Comparison of ENCODE assay signal across 12 cellular contexts in the genomic region with DNA sequence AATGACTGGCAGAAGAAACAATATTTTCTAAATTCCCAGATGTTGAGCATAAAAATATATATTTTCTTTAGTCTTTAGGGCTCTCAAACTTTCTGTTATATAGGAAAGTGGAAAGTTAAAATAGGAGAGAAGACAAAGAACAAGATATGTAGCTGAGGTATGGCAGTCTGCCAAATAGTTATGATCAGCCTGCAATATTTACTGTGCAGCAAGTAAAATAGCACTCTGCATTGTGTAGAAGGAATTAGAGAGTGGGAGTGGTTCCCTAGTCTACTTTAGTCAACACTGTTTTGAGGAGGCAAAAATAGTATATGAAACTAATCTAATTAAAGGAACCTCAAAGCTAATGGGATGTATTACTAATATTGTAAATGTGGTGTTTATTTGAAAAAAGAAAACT.
DNase-seq lines count a peak whose midpoint lies in the region; ATAC-seq, FAIRE-seq and TF ChIP-seq lines count a peak whose summit lies in the region.
"Had no signal": no experiment of that assay in that cellular context is flagged by ENCODE, and none has a peak within 500 bp of the region (broad histone marks: within the 10 kb centered on the region; RNA-seq: fewer than 3 reads in every experiment).

No MANE protein-coding gene starts in this region.

- DNase-seq in DMS153 treated with DMSO at 0.1 percent for 48 hours (lab: John Stamatoyannopoulos, UW; ENCODE audit: unreplicated experiment) = peak; percentile 35
- DNase-seq in LoVo (ENCODE audit: low spot score) = peak; percentile 18
- no peak for DNase-seq in RWPE2 (ENCODE audit: low spot score)
- DNase-seq in fibroblast of the aortic adventitia (ENCODE audit: low read depth) = peak; percentile 47
- DNase-seq in amygdala (lab: John Stamatoyannopoulos, UW) = no peak
- DNase-seq in esophagus squamous epithelium (lab: John Stamatoyannopoulos, UW) = no peak
- DNase-seq in frontal cortex (ENCODE audit: low spot score in 2 of 2) = no peak
- DNase-seq: lower lobe of right lung, NCI-H524 treated with DMSO at 0.1 percent for 48 hours, stomach had no signal

- H3K27me3 ChIP-seq in RWPE2 (ENCODE audit: insufficient read depth, poor library complexity, severe bottlenecking) (no peaks in the 10 kb centered on the region), esophagus squamous epithelium (no peaks in the 10 kb centered on the region)
- H3K27me3 ChIP-seq: stomach had no signal

- H3K9me3 ChIP-seq in RWPE2 (ENCODE audit: severe bottlenecking) = no peaks in the 10 kb centered on the region
- H3K9me3 ChIP-seq in esophagus squamous epithelium = no peaks in the 10 kb centered on the region
- H3K9me3 ChIP-seq: lower lobe of right lung, stomach had no signal

- H3K36me3 ChIP-seq in RWPE2 (ENCODE audit: low read depth) (no peaks in the 10 kb centered on the region), esophagus squamous epithelium (no peaks in the 10 kb centered on the region)
- H3K36me3 ChIP-seq: lower lobe of right lung, stomach had no signal

- no peak overlapping the region for H3K4me3 ChIP-seq in RWPE2 (ENCODE audit: severe bottlenecking)
- no peak overlapping the region for H3K4me3 ChIP-seq in fibroblast of the aortic adventitia (ENCODE audit: low read depth, low read length)
- no peak overlapping the region for H3K4me3 ChIP-seq in esophagus squamous epithelium
- H3K4me3 ChIP-seq: GM12878, lower lobe of right lung, stomach had no signal

- H3K27ac ChIP-seq in RWPE2 (ENCODE audit: poor library complexity, severe bottlenecking) (no peak overlapping the region), esophagus squamous epithelium (no peak overlapping the region)
- H3K27ac ChIP-seq: lower lobe of right lung, stomach had no signal

- ATAC-seq in RWPE2 (ENCODE audit: low read depth) (peak; percentile 40; the same call in 1 of the 3 replicates), GM21825 (IDR thresholded peaks at IDR 0.05; ENCODE audit: unreplicated experiment) (no peak)
- ATAC-seq: GM12878, lower lobe of right lung had no signal

- intact Hi-C loops in esophagus squamous epithelium (cut with DNase I) = no loop called here

- peaks cover 4% of the 10 kb centered on the region for H3K4me1 ChIP-seq in RWPE2 (ENCODE audit: insufficient read depth, poor library complexity, severe bottlenecking)
- no peaks in the 10 kb centered on the region for H3K4me1 ChIP-seq in esophagus squamous epithelium
- H3K4me1 ChIP-seq: lower lobe of right lung, stomach had no signal

- FAIRE-seq in frontal cortex (lab: Jason Lieb, UNC) = no peak
- FAIRE-seq: GM12878 had no signal

- TF ChIP-seq CTCF in RWPE2 (IDR thresholded peaks at IDR 0.05; ENCODE audit: poor library complexity, severe bottlenecking) (no peak), fibroblast of the aortic adventitia (IDR thresholded peaks at IDR 0.05; ENCODE audit: insufficient read depth, low read length) (no peak), esophagus squamous epithelium (IDR thresholded peaks at IDR 0.05) (no peak)

- no peak for TF ChIP-seq POLR2A in esophagus squamous epithelium (IDR thresholded peaks at IDR 0.05)

Comparison
In these comparisons a context has a peak if more than half of its experiments do, and no peak if none do; other contexts are left out.
1. DNase-seq: peak in DMS153 treated with DMSO at 0.1 percent for 48 hours (single experiment), LoVo (single experiment) and fibroblast of the aortic adventitia (single experiment); none in RWPE2 (single experiment), amygdala (0 of 56), esophagus squamous epithelium (single experiment) and frontal cortex (0 of 2).